ENCODE assay signal across 25 cellular contexts in genomic region chr1:24606621-24607020, GRCh38. TPM values are rescaled to one million over a fixed set of nuclear protein-coding genes. Genes with fewer than 3 reads are reported as not detected.
"Had no signal": no experiment of that assay in that cellular context is flagged by ENCODE, and none has a peak within 500 bp of the region (broad histone marks: within the 10 kb centered on the region; RNA-seq: fewer than 3 reads in every experiment).

No MANE protein-coding gene starts in this region.

- H3K9me3 ChIP-seq: body of pancreas, right lobe of liver, tibial artery, uterus had no signal

- DNase-seq: activated CD4-positive, alpha-beta memory T cell treated with anti-CD3 and anti-CD28 coated beads for 36 hours; activated CD4-positive, alpha-beta T cell treated with anti-CD3 and anti-CD28 coated beads for 48 hours; activated effector memory CD4-positive, alpha-beta T cell treated with anti-CD3 and anti-CD28 coated beads, Interleukin-2, amount 50 U/mL, for 16 hours; activated naive CD4-positive, alpha-beta T cell treated with anti-CD3 and anti-CD28 coated beads, Interleukin-2, amount 10 ng/mL, durations not matched to agents 7 days and 5 days; body of pancreas; effector CD4-positive, alpha-beta T cell; erythroblast; foreskin fibroblast; kidney; naive thymus-derived CD4-positive, alpha-beta T cell; occipital lobe; right lobe of liver; stimulated activated CD4-positive, alpha-beta T cell treated with anti-CD3 and anti-CD28 coated beads, Interleukin-2, amount 100 ng/mL, for 24 hours; stimulated activated naive CD8-positive, alpha-beta T cell treated with anti-CD3 and anti-CD28 coated beads, Interleukin-15, amount 100 ng/mL, for 72 hours; tibial artery; uterus had no signal

- H3K4me3 ChIP-seq: body of pancreas, right lobe of liver, skin epidermis, tibial artery, uterus had no signal

- H3K4me1 ChIP-seq: uterus had no signal

- H3K36me3 ChIP-seq: right lobe of liver, tibial artery, uterus had no signal

- H3K27me3 ChIP-seq: body of pancreas, right lobe of liver, uterus had no signal

- FAIRE-seq: endometrium, kidney had no signal

- H3K27ac ChIP-seq: body of pancreas, skin epidermis, tibial artery, uterus had no signal

- ATAC-seq: body of pancreas; naive thymus-derived CD4-positive, alpha-beta T cell; stimulated activated effector memory CD8-positive, alpha-beta T cell treated with anti-CD3 and anti-CD28 coated beads, Interleukin-12 subunit alpha, Interleukin-12 subunit beta, amount 100 ng/mL, for 72 hours; stimulated activated naive CD8-positive, alpha-beta T cell treated with anti-CD3 and anti-CD28 coated beads, Interleukin-15, amount 100 ng/mL, for 72 hours had no signal

RNA-seq across cellular contexts. Expression of gene NCMAP, which starts 50.7 kb away (rescaled TPM):
- total RNA-seq: cardiac septum, chondrocyte, fibroblast of lung, glomerular endothelial cell, lung microvascular endothelial cell, neural crest cell had no signal
- polyA plus RNA-seq: fibroblast of lung had no signal
